In the genomic region with DNA sequence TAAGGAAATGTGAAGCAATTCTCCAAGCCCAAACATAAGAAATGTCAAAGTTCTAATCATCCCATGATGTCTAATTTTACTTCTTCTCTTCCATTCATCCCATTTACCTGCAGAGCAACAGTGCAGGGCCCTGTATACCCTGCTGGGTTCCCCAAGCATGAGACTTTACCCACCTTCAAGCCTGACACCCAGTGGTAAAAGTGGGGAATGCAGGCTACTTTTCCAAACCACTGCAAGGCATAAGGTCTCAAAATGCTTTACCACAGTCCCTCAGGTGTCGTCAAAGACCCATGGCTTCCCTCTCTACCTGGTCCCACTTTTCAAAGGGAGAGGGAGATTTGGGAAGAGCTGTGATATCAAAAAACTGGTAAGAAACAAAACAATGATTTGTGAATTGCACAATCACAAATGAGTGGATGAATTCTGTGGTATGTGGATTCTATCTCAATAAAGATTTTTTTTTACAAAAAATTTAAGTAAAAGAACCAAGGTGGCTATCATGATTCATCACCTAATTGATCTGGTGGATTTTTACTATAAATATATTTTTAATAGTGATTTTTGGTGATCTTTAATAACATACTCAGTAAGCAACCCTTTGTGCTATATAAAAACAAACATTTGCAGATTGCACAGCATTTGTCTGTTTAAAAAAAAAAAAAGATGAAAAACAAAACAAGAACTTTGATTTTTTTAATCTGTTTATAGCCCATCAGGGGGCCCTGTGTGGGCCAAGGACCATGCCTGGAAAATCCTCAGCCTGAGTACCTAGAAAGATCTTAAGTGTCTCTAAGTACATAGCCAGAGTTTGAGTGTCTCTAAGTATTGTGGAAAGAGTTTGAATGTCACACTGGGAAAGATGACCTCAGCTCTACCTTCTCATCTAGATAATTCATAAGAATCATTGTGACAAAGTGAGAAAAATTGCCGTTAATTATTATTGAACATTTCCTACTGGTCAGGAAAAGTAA, we compare ENCODE assay signal across 8 cellular contexts.
DNase-seq lines count a peak whose midpoint lies in the region; ATAC-seq and TF ChIP-seq lines count a peak whose summit lies in the region.

No MANE protein-coding gene starts in this region.

- H3K4me3 ChIP-seq in endodermal cell (ENCODE audit: low read length) (no peak overlapping the region), thyroid gland (replicated peaks in 1 of 3) (no peak overlapping the region)

- DNase-seq in activated T-cell treated with anti-CD3 and anti-CD28 coated beads for 1 hour (ENCODE audit: low read depth) (peak; percentile 24), NAMALWA (ENCODE audit: low spot score) (peak; percentile 71), activated B cell treated with CpG ODN at 0.5 μM for 24 hours (no peak), endodermal cell (peak; percentile 96), thyroid gland (peak; percentile 27 to 41)
- DNase-seq in activated T-cell treated with anti-CD3 and anti-CD28 coated beads, Interleukin-2, amount 50 U/mL, for 1 hour: no peak
- DNase-seq in naive thymus-derived CD8-positive, alpha-beta T cell: peak in 8 of 10 donors; percentile 1 to 66 (median 20)

- intact Hi-C loops in activated B cell treated with CpG ODN at 0.5 μM for 24 hours (cut with micrococcal nuclease) (loop anchor here (2.0 kb wide), 2 partner anchors 221 to 1049 kb away; no protein-coding TSS in a partner anchor), thyroid gland (cut with DNase I) (no loop called here)

- no peaks in the 10 kb centered on the region for H3K4me1 Mint-ChIP-seq in activated B cell treated with CpG ODN at 0.5 μM for 24 hours
- H3K4me1 Mint-ChIP-seq in endodermal cell: peaks cover 13% of the 10 kb centered on the region
- H3K4me1 Mint-ChIP-seq in naive thymus-derived CD8-positive, alpha-beta T cell: peaks cover 6 to 15% (median 10%) of the 10 kb centered on the region in 4 donors

- ATAC-seq in activated B cell treated with CpG ODN at 0.5 μM for 24 hours (ENCODE audit: low read depth) (no peak), HG03280 (IDR thresholded peaks at IDR 0.05; ENCODE audit: unreplicated experiment) (no peak)
- peak in 1 of 2 donors; percentile 51 for ATAC-seq in naive thymus-derived CD8-positive, alpha-beta T cell

- no peaks in the 10 kb centered on the region for H3K36me3 Mint-ChIP-seq in activated B cell treated with CpG ODN at 0.5 μM for 24 hours (ENCODE audit: low read depth)
- H3K36me3 Mint-ChIP-seq in endodermal cell (ENCODE audit: low read depth): no peaks in the 10 kb centered on the region
- H3K36me3 Mint-ChIP-seq in naive thymus-derived CD8-positive, alpha-beta T cell: no peaks in the 10 kb centered on the region

- H3K9ac ChIP-seq in endodermal cell (ENCODE audit: extremely low read depth, low read length, poor library complexity, severe bottlenecking): no peak overlapping the region

- peaks cover 9% of the 10 kb centered on the region for H3K27me3 Mint-ChIP-seq in activated B cell treated with CpG ODN at 0.5 μM for 24 hours
- no peaks in the 10 kb centered on the region for H3K27me3 Mint-ChIP-seq in endodermal cell (ENCODE audit: insufficient read depth)
- peaks cover 0 to 29% (median 10%) of the 10 kb centered on the region in 5 donors for H3K27me3 Mint-ChIP-seq in naive thymus-derived CD8-positive, alpha-beta T cell

- H3K27me3 ChIP-seq in endodermal cell (ENCODE audit: control insufficient read depth, insufficient read depth, low read length, poor library complexity, severe bottlenecking): no peaks in the 10 kb centered on the region
- no peaks in the 10 kb centered on the region for H3K27me3 ChIP-seq in thyroid gland

- H3K27ac ChIP-seq in endodermal cell (ENCODE audit: low read depth, low read length) (no peak overlapping the region), thyroid gland (no peak overlapping the region)

- WGBS in endodermal cell (ENCODE audit: insufficient coverage in 1 of 2, insufficient read length in 1 of 2), 2 experiments: 74% methylated on average over 2 of the region's 2 CpGs; no CpG with 5 or more reads in 1 of the 2 experiments
- 32 to 38% methylated on average over 2 of the region's 2 CpGs for WGBS in thyroid gland, 2 donors

- peaks cover 20% of the 10 kb centered on the region for H3K9me3 ChIP-seq in endodermal cell (ENCODE audit: control insufficient read depth, low read length)
- no peaks in the 10 kb centered on the region for H3K9me3 ChIP-seq in thyroid gland

- POLR2A ChIA-PET in activated B cell treated with CpG ODN at 0.5 μM for 24 hours (lab: Charles Lee): no interaction called here
- POLR2A ChIA-PET in naive thymus-derived CD8-positive, alpha-beta T cell (lab: Charles Lee): no interaction called here

- no peak for TF ChIP-seq POLR2A in thyroid gland (IDR thresholded peaks at IDR 0.05)

- H3K36me3 ChIP-seq in endodermal cell (ENCODE audit: control insufficient read depth, insufficient read depth, low read length) (no peaks in the 10 kb centered on the region), thyroid gland (no peaks in the 10 kb centered on the region)

- peak; percentile 21 for TF ChIP-seq CTCF in activated B cell treated with CpG ODN at 0.5 μM for 24 hours (IDR thresholded peaks at IDR 0.05)
- TF ChIP-seq CTCF in endodermal cell (conservative IDR thresholded peaks at IDR 0.05): peak; percentile 88
- peak in 5 of 6 experiments; percentile 43 to 79 (median 54) for TF ChIP-seq CTCF in thyroid gland (IDR thresholded peaks at IDR 0.05)

- H3K4me3 Mint-ChIP-seq in activated B cell treated with CpG ODN at 0.5 μM for 24 hours (no peak overlapping the region), endodermal cell (no peak overlapping the region)
- no peak overlapping the region for H3K4me3 Mint-ChIP-seq in naive thymus-derived CD8-positive, alpha-beta T cell

- H3K4me1 ChIP-seq in endodermal cell (ENCODE audit: control insufficient read depth, insufficient read depth, low read length) (no peaks in the 10 kb centered on the region), thyroid gland (no peaks in the 10 kb centered on the region)

- H3K9me3 Mint-ChIP-seq in activated B cell treated with CpG ODN at 0.5 μM for 24 hours: peaks cover 3% of the 10 kb centered on the region
- peaks cover 12% of the 10 kb centered on the region for H3K9me3 Mint-ChIP-seq in endodermal cell
- no peaks in the 10 kb centered on the region for H3K9me3 Mint-ChIP-seq in naive thymus-derived CD8-positive, alpha-beta T cell

- H3K27ac Mint-ChIP-seq in activated B cell treated with CpG ODN at 0.5 μM for 24 hours: no peak overlapping the region
- H3K27ac Mint-ChIP-seq in endodermal cell: no peak overlapping the region
- H3K27ac Mint-ChIP-seq in naive thymus-derived CD8-positive, alpha-beta T cell: no peak overlapping the region

- CTCF ChIA-PET in activated B cell treated with CpG ODN at 0.5 μM for 24 hours (lab: Charles Lee): no interaction called here

Comparison
In these comparisons a context has a peak if more than half of its experiments do, and no peak if none do; other contexts are left out.
1. DNase-seq: peak in activated T-cell treated with anti-CD3 and anti-CD28 coated beads for 1 hour (single experiment), NAMALWA (single experiment), endodermal cell (single experiment), naive thymus-derived CD8-positive, alpha-beta T cell (8 of 10) and thyroid gland (2 of 2); none in activated T-cell treated with anti-CD3 and anti-CD28 coated beads, Interleukin-2, amount 50 U/mL, for 1 hour (single experiment) and activated B cell treated with CpG ODN at 0.5 μM for 24 hours (single experiment).
2. CTCF ChIP-seq: peak in every context shown above with its lines; median percentile 88 in endodermal cell; 54 in thyroid gland; 21 in activated B cell treated with CpG ODN at 0.5 μM for 24 hours.